In the genomic region with DNA sequence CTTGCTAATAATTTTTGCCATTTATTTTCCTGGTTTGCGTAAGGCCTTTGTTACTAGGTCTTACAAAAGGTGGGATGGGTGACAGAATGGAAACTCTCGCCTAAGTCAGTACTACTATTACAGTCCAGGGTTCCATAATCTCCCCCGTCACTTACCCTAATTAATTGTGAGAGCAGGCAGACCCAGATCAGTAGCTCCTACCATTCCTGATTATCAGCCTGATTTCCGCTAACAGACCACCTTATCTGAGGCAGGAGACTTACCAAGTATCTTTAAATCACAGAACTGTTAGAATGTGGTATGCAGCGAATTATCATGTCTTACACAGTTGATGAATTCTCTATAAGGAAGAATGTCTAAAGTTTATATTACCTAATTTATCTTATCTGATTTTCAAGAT, we compare ENCODE assay signal across 22 cellular contexts.
"Had no signal": no experiment of that assay in that cellular context is flagged by ENCODE, and none has a peak within 500 bp of the region (broad histone marks: within the 10 kb centered on the region; RNA-seq: fewer than 3 reads in every experiment).

No MANE protein-coding gene starts in this region.

- H3K27ac ChIP-seq: coronary artery, esophagus squamous epithelium, heart right ventricle, left lung, prostate gland, sigmoid colon, stomach, thyroid gland had no signal

- H3K4me3 ChIP-seq: coronary artery, esophagus squamous epithelium, heart right ventricle, left lung, prostate gland, sigmoid colon, stomach, thyroid gland had no signal

- DNase-seq: dermis blood vessel endothelial cell; effector memory CD4-positive, alpha-beta T cell; esophagus squamous epithelium; foreskin melanocyte; glutamatergic neuron; heart right ventricle; hippocampal formation; left cardiac atrium; left lung; naive thymus-derived CD8-positive, alpha-beta T cell; nephron progenitor cell; nucleus accumbens; right cardiac atrium; sigmoid colon; stimulated activated CD4-positive, alpha-beta T cell treated with anti-CD3 and anti-CD28 coated beads, Interleukin-2, amount 100 ng/mL, for 24 hours; stimulated activated CD4-positive, alpha-beta T cell treated with anti-CD3 and anti-CD28 coated beads, Interleukin-4, amount 100 ng/mL, for 24 hours; stimulated activated naive B cell treated with anti-CD40 and anti-IgM and Interleukin-4, amounts not matched to agents 10 μg/mL and 1 μg/mL and 100 μg/mL, for 72 hours; stomach; thyroid gland had no signal

- H3K36me3 ChIP-seq: left lung, prostate gland, sigmoid colon, thyroid gland had no signal

- H3K27me3 ChIP-seq: esophagus squamous epithelium, heart right ventricle, left lung, sigmoid colon, stomach, thyroid gland had no signal

- H3K4me3 Mint-ChIP-seq: naive thymus-derived CD8-positive, alpha-beta T cell; nephron progenitor cell; stimulated activated naive B cell treated with anti-CD40 and anti-IgM and Interleukin-4, amounts not matched to agents 10 μg/mL and 1 μg/mL and 100 μg/mL, for 72 hours; type B pancreatic cell had no signal

- ATAC-seq: heart right ventricle; left cardiac atrium; left lung; naive thymus-derived CD8-positive, alpha-beta T cell; right cardiac atrium; stimulated activated naive B cell treated with anti-CD40 and anti-IgM and Interleukin-4, amounts not matched to agents 10 μg/mL and 1 μg/mL and 100 μg/mL, for 72 hours had no signal

- H3K27ac Mint-ChIP-seq: type B pancreatic cell had no signal

- H3K27me3 Mint-ChIP-seq: naive thymus-derived CD8-positive, alpha-beta T cell; stimulated activated naive B cell treated with anti-CD40 and anti-IgM and Interleukin-4, amounts not matched to agents 10 μg/mL and 1 μg/mL and 100 μg/mL, for 72 hours; type B pancreatic cell had no signal

- H3K9me3 ChIP-seq: esophagus squamous epithelium, heart right ventricle, left lung, prostate gland, sigmoid colon, stomach, thyroid gland had no signal

- H3K9me3 Mint-ChIP-seq: naive thymus-derived CD8-positive, alpha-beta T cell; nephron progenitor cell; stimulated activated naive B cell treated with anti-CD40 and anti-IgM and Interleukin-4, amounts not matched to agents 10 μg/mL and 1 μg/mL and 100 μg/mL, for 72 hours had no signal
